In genomic region chr22:45493286-45493771, GRCh38 we compare ENCODE assay signal across 18 cellular contexts. TPM values are rescaled to one million over a fixed set of nuclear protein-coding genes. Genes with fewer than 3 reads are reported as not detected.
DNase-seq lines count a peak whose midpoint lies in the region; ATAC-seq, FAIRE-seq and TF ChIP-seq lines count a peak whose summit lies in the region.
"Had no signal": no experiment of that assay in that cellular context is flagged by ENCODE, and none has a peak within 500 bp of the region (broad histone marks: within the 10 kb centered on the region; RNA-seq: fewer than 3 reads in every experiment).

No MANE protein-coding gene starts in this region.

- TF ChIP-seq POLR2A in ovary (IDR thresholded peaks at IDR 0.05): no peak

- no peak overlapping the region for H3K27ac ChIP-seq in astrocyte (ENCODE audit: low read depth, low read length)
- no peak overlapping the region for H3K27ac ChIP-seq in ovary

- DNase-seq in D341Med (ENCODE audit: low spot score) (peak; percentile 15), astrocyte (ENCODE audit: low read depth) (peak; percentile 58), foreskin fibroblast (peak; percentile 65 to 83), ovary (peak in 3 of 5 donors; percentile 57 to 76 (median 66)), COR-L47 (lab: John Stamatoyannopoulos, UW) (no peak), SK-N-DZ (ENCODE audit: low spot score) (no peak), NCI-H2196 treated with DMSO at 0.1 percent for 48 hours (lab: John Stamatoyannopoulos, UW; ENCODE audit: unreplicated experiment) (no peak)
- DNase-seq: activated T-cell treated with anti-CD3 and anti-CD28 coated beads, Interleukin-2, amount 50 U/mL, for 48 hours; AML-193; effector memory CD4-positive, alpha-beta T cell; EL; hippocampal formation; NCI-H2107; stimulated activated CD4-positive, alpha-beta T cell treated with anti-CD3 and anti-CD28 coated beads, Interleukin-1b, Interleukin-23, amount 100 ng/mL, for 48 hours; SW 1271 had no signal

- H3K27me3 Mint-ChIP-seq in astrocyte (ENCODE audit: low read depth, unreplicated experiment): peaks cover 3% of the 10 kb centered on the region

- intact Hi-C loops in ovary (cut with DNase I): no loop called here

- H3K4me3 ChIP-seq in astrocyte (ENCODE audit: insufficient read depth, low read depth, low read length) (no peak overlapping the region), foreskin fibroblast (ENCODE audit: low read depth in 1 of 2, low read length in 2 of 2) (no peak overlapping the region), ovary (no peak overlapping the region)

- ATAC-seq in GM21515 (IDR thresholded peaks at IDR 0.05; ENCODE audit: unreplicated experiment): no peak

- FAIRE-seq in astrocyte (lab: Jason Lieb, UNC): no peak
- FAIRE-seq: GM19239 had no signal

- no peak overlapping the region for H2AFZ ChIP-seq in astrocyte (ENCODE audit: low read depth, low read length)

- WGBS in ovary, 3 donors: 56 to 57% (median 56%) methylated on average over 13 of the region's 13 CpGs

- TF ChIP-seq CTCF in astrocyte (IDR thresholded peaks at IDR 0.05; ENCODE audit: insufficient read depth, low read depth, low read length) (no peak), foreskin fibroblast (IDR thresholded peaks at IDR 0.05; ENCODE audit: low read depth, low read length) (no peak), ovary (IDR thresholded peaks at IDR 0.05) (no peak)

- H3K36me3 ChIP-seq in astrocyte (ENCODE audit: insufficient read depth, low read length) (no peaks in the 10 kb centered on the region), ovary (no peaks in the 10 kb centered on the region)

- H3K4me1 Mint-ChIP-seq in astrocyte (ENCODE audit: low read depth, unreplicated experiment): no peaks in the 10 kb centered on the region
- H3K4me1 Mint-ChIP-seq: memory B cell had no signal

- H3K36me3 Mint-ChIP-seq in astrocyte (ENCODE audit: low read depth, unreplicated experiment): peaks cover 2% of the 10 kb centered on the region
- H3K36me3 Mint-ChIP-seq: memory B cell had no signal

- peaks cover 13% of the 10 kb centered on the region for H3K9me3 Mint-ChIP-seq in astrocyte (ENCODE audit: unreplicated experiment)

- no peak overlapping the region for H3K9ac ChIP-seq in astrocyte (ENCODE audit: low read length)

- H3K9me3 ChIP-seq in astrocyte (ENCODE audit: insufficient read depth, low read depth, low read length) (no peaks in the 10 kb centered on the region), ovary (no peaks in the 10 kb centered on the region)

- peaks cover 10% of the 10 kb centered on the region for H3K4me1 ChIP-seq in astrocyte (ENCODE audit: insufficient read depth, low read length)
- H3K4me1 ChIP-seq in ovary (ENCODE audit: insufficient read depth): peaks cover 10% of the 10 kb centered on the region

- no peak overlapping the region for H3K4me2 ChIP-seq in astrocyte (ENCODE audit: low read length)

- no peaks in the 10 kb centered on the region for H3K79me2 ChIP-seq in astrocyte (ENCODE audit: insufficient read depth, low read length)

- no peak overlapping the region for H3K27ac Mint-ChIP-seq in astrocyte (ENCODE audit: unreplicated experiment)
- H3K27ac Mint-ChIP-seq: memory B cell had no signal

- H3K27me3 ChIP-seq in astrocyte (ENCODE audit: insufficient read depth, low read length) (no peaks in the 10 kb centered on the region), ovary (no peaks in the 10 kb centered on the region)

- no peak for TF ChIP-seq EP300 in ovary (IDR thresholded peaks at IDR 0.05)

- H3K4me3 Mint-ChIP-seq in astrocyte (ENCODE audit: unreplicated experiment): no peak overlapping the region
- H3K4me3 Mint-ChIP-seq: memory B cell had no signal

- no peaks in the 10 kb centered on the region for H4K20me1 ChIP-seq in astrocyte (ENCODE audit: insufficient read depth, low read length)

RNA-seq across cellular contexts. Expression of gene FBLN1, which starts 9.4 kb away (rescaled TPM):
- 69.2 and 72.5 TPM in 2 replicates for total RNA-seq in astrocyte
- total RNA-seq in ovary: 100 to 1,000 TPM in 5 of 7 donors, 10 to 100 TPM in 2; 62.7 to 394 (median 189) TPM
- polyA plus RNA-seq in ovary: 100 to 1,000 TPM in 1 of 2 donors, 10 to 100 TPM in 1; 81.7 to 196 TPM
- 94.6 and 108 TPM in 2 replicates for polyA plus RNA-seq in SK-N-DZ (2014; cell fraction: cytosol; rRNA removed)
- 61.4 and 109 TPM in 2 replicates for polyA plus RNA-seq in SK-N-DZ (2014; cell fraction: nucleus; rRNA removed)

Comparison
In these comparisons a context has a peak if more than half of its experiments do, and no peak if none do; other contexts are left out.
1. DNase-seq: peak in D341Med (single experiment), astrocyte (single experiment), foreskin fibroblast (2 of 2) and ovary (3 of 5); none in COR-L47 (single experiment), SK-N-DZ (single experiment) and NCI-H2196 treated with DMSO at 0.1 percent for 48 hours (single experiment).